12 cellular contexts compared by ENCODE assay signal in genomic region chr9:3473402-3473801, GRCh38. TPM values are rescaled to one million over a fixed set of nuclear protein-coding genes. Genes with fewer than 3 reads are reported as not detected.
DNase-seq lines count a peak whose midpoint lies in the region; ATAC-seq, FAIRE-seq and TF ChIP-seq lines count a peak whose summit lies in the region.
"Had no signal": no experiment of that assay in that cellular context is flagged by ENCODE, and none has a peak within 500 bp of the region (broad histone marks: within the 10 kb centered on the region; RNA-seq: fewer than 3 reads in every experiment).

No MANE protein-coding gene starts in this region.

- peak; percentile 33; the same call in 1 of the 2 replicates for TF ChIP-seq RAD21 in GM12878 (IDR thresholded peaks at IDR 0.05; ENCODE audit: insufficient read depth, low read depth, low read length)

- no peak overlapping the region for H3K4me3 Mint-ChIP-seq in activated CD4-positive, alpha-beta T cell treated with anti-CD3 and anti-CD28 coated beads, Interleukin-2, amount 10 ng/mL, durations not matched to agents 24 days and 14 days
- H3K4me3 Mint-ChIP-seq: neural crest cell had no signal

- no peak for TF ChIP-seq EP300 in GM12878 (IDR thresholded peaks at IDR 0.05; ENCODE audit: borderline replicate concordance in 1 of 2, control insufficient read depth in 1 of 2, low read depth in 2 of 2, low read length in 2 of 2)

- CTCF ChIA-PET in GM12878 (lab: Yijun Ruan, JAX): interaction anchor here (0.5 to 2.9 kb wide), 14 partner anchors 12 to 755 kb away, joined by 3 to 37 read pairs (median 6); partner anchors contain the start of gene RFX3

- no peaks in the 10 kb centered on the region for H3K36me3 ChIP-seq in GM12878 (ENCODE audit: control insufficient read depth in 2 of 2, insufficient read depth in 2 of 2, low read length in 1 of 2)

- no peak for DNase-seq in GM12878 (ENCODE audit: low read depth, low spot score)
- DNase-seq in stimulated activated CD8-positive, alpha-beta memory T cell treated with anti-CD3 and anti-CD28 coated beads, Interleukin-4, amount 100 ng/mL, for 48 hours: no peak
- DNase-seq in activated CD4-positive, CD25-positive, alpha-beta regulatory T cell (lab: John Stamatoyannopoulos, UW): no peak
- DNase-seq in activated CD4-positive, alpha-beta T cell treated with anti-CD3 and anti-CD28 coated beads, Interleukin-2, amount 10 ng/mL, durations not matched to agents 24 days and 14 days: no peak
- no peak for DNase-seq in coronary artery (ENCODE audit: low spot score)
- DNase-seq: C1 segment of cervical spinal cord, NCI-H510A had no signal

- no peaks in the 10 kb centered on the region; the same call in none of the 2 replicates for H3K79me2 ChIP-seq in GM12878 (ENCODE audit: control insufficient read depth, insufficient read depth, low read length)

- POLR2A ChIA-PET in GM12878 (lab: Charles Lee): interaction anchor here (0.8 to 9.3 kb wide), 8 partner anchors 11 to 607 kb away, joined by 3 to 81 read pairs (median 3); partner anchors contain the start of gene RFX3

- H3K27ac ChIP-seq in GM12878 (ENCODE audit: control insufficient read depth, insufficient read depth) (peak overlapping the region; percentile 40), coronary artery (no peak overlapping the region)
- H3K27ac ChIP-seq: epithelial cell of prostate had no signal

- H3K4me2 ChIP-seq in GM12878 (ENCODE audit: control insufficient read depth, insufficient read depth): 0 out of 2 replicates have a peak overlapping the region, but pooled peaks have one; percentile 34

- H3K9me3 Mint-ChIP-seq in activated CD4-positive, alpha-beta T cell treated with anti-CD3 and anti-CD28 coated beads, Interleukin-2, amount 10 ng/mL, durations not matched to agents 24 days and 14 days: no peaks in the 10 kb centered on the region
- H3K9me3 Mint-ChIP-seq: neural crest cell had no signal

- peak; percentile 46 for ATAC-seq in GM19468 (IDR thresholded peaks at IDR 0.05; ENCODE audit: extremely low read depth, unreplicated experiment)
- peak; percentile 37 for ATAC-seq in HG03575 (IDR thresholded peaks at IDR 0.05; ENCODE audit: extremely low read depth, insufficient number of reproducible peaks, low FRiP score, unreplicated experiment)
- peak; percentile 64 for ATAC-seq in GM12878

- in situ Hi-C loops in GM12878 (cut with MboI): loop anchor here (5.0 to 10.0 kb wide), 2 partner anchors 179 to 261 kb away; no protein-coding TSS in a partner anchor

- H3K4me3 ChIP-seq in GM12878: no peak overlapping the region
- H3K4me3 ChIP-seq in coronary artery: no peak overlapping the region

- peak in 1 of 3 experiments; percentile 32; a peak in 1 of 6 replicates for TF ChIP-seq CTCF in GM12878 (IDR thresholded peaks at IDR 0.05 in 2 of 3, conservative IDR thresholded peaks at IDR 0.05 in 1 of 3; ENCODE audit: control insufficient read depth in 2 of 3, extremely low read depth in 1 of 3, insufficient read depth in 1 of 3, low read depth in 3 of 3, low read length in 3 of 3)
- no peak for TF ChIP-seq CTCF in coronary artery (IDR thresholded peaks at IDR 0.05)

- H3K27me3 ChIP-seq in GM12878 (replicated peaks in 1 of 2; ENCODE audit: control insufficient read depth in 2 of 2, insufficient read depth in 2 of 2, low read length in 1 of 2): no peaks in the 10 kb centered on the region

- peaks cover 37% of the 10 kb centered on the region for H3K4me1 ChIP-seq in GM12878 (ENCODE audit: control insufficient read depth, insufficient read depth, low read length)

- no peaks in the 10 kb centered on the region for H4K20me1 ChIP-seq in GM12878 (ENCODE audit: control insufficient read depth, insufficient read depth)

- peaks cover 37% of the 10 kb centered on the region for H3K4me1 Mint-ChIP-seq in activated CD4-positive, alpha-beta T cell treated with anti-CD3 and anti-CD28 coated beads, Interleukin-2, amount 10 ng/mL, durations not matched to agents 24 days and 14 days

- FAIRE-seq in G401.6 (lab: Jason Lieb, UNC): peak; percentile 66
- FAIRE-seq in GM12878 (lab: Jason Lieb, UNC): peak; percentile 59

- no peak overlapping the region for H3K9ac ChIP-seq in GM12878 (ENCODE audit: control insufficient read depth, insufficient read depth, low read length)

- no peak overlapping the region for H2AFZ ChIP-seq in GM12878 (ENCODE audit: control insufficient read depth, low read depth, low read length)

- RAD21 ChIA-PET in GM12878 (lab: Charles Lee; ENCODE audit: unreplicated experiment): interaction anchor here (0.8 to 10.1 kb wide), 19 partner anchors 19 to 253 kb away, joined by 3 to 180 read pairs (median 4); partner anchors contain the start of gene RFX3

- WGBS in GM12878 (ENCODE audit: insufficient coverage, insufficient replicate concordance, low lambda C conversion rate, missing lambda C conversion rate): 49% methylated on average over 1 of the region's 1 CpG

- H3K27me3 Mint-ChIP-seq in activated CD4-positive, alpha-beta T cell treated with anti-CD3 and anti-CD28 coated beads, Interleukin-2, amount 10 ng/mL, durations not matched to agents 24 days and 14 days: no peaks in the 10 kb centered on the region

- intact Hi-C loops in GM12878 (cut with micrococcal nuclease; ENCODE audit: unreplicated experiment): no loop called here
- intact Hi-C loops in activated CD4-positive, alpha-beta T cell treated with anti-CD3 and anti-CD28 coated beads, Interleukin-2, amount 10 ng/mL, durations not matched to agents 24 days and 14 days (cut with micrococcal nuclease): no loop called here

- no TSS peak for BruUV-seq in GM12878 (replicated peaks; lab: Mats Ljungman, UMichigan)

- no peak for TF ChIP-seq POLR2A in GM12878 (IDR thresholded peaks at IDR 0.05; ENCODE audit: low read depth, low read length)

- peaks cover 6% of the 10 kb centered on the region for H3K36me3 Mint-ChIP-seq in activated CD4-positive, alpha-beta T cell treated with anti-CD3 and anti-CD28 coated beads, Interleukin-2, amount 10 ng/mL, durations not matched to agents 24 days and 14 days (ENCODE audit: low read depth)

- H3K27ac Mint-ChIP-seq in activated CD4-positive, alpha-beta T cell treated with anti-CD3 and anti-CD28 coated beads, Interleukin-2, amount 10 ng/mL, durations not matched to agents 24 days and 14 days: no peak overlapping the region

- SMC1A ChIA-PET in GM12878 (lab: Charles Lee; ENCODE audit: uncharacterized antibody, unreplicated experiment): interaction anchor here (0.7 to 9.8 kb wide), 23 partner anchors 9 to 864 kb away, joined by 3 to 131 read pairs (median 4); partner anchors contain the start of genes PUM3 and RFX3

- H3K9me3 ChIP-seq in GM12878 (replicated peaks; ENCODE audit: control insufficient read depth, insufficient read depth, low read length): no peaks in the 10 kb centered on the region; the same call in 2 of the 3 replicates

TF ChIP-seq in GM12878, 131 proteins besides CTCF, POLR2A, EP300 and RAD21:
- TF ChIP-seq SPI1 (IDR thresholded peaks at IDR 0.05; ENCODE audit: borderline replicate concordance, insufficient read depth, low read depth, low read length) (peak; percentile 51; the same call in 1 of the 2 replicates), RUNX3 (IDR thresholded peaks at IDR 0.05; ENCODE audit: low read length) (peak; percentile 16; the same call in 1 of the 2 replicates), TARDBP (IDR thresholded peaks at IDR 0.05; ENCODE audit: borderline replicate concordance) (no peak), IKZF1 (conservative IDR thresholded peaks at IDR 0.05) (no peak), ZNF24 (IDR thresholded peaks at IDR 0.05) (no peak)

RNA-seq across cellular contexts. Expression of gene RFX3, which starts 52.4 kb away (rescaled TPM):
- 84.6 and 85.6 TPM in 2 replicates for total RNA-seq in GM12878 (2013; cell fraction: nucleolus; rRNA removed)
- total RNA-seq in GM12878 (2014; rRNA removed) (3.6 and 4.7 TPM in 2 replicates), GM12878 (2014; rRNA removed; fragmentation: Illumina TruSeq; extraction: Trizol) (6.3 and 6.6 TPM in 2 replicates), GM12878 (2021) (11.9 and 14.8 TPM in 2 replicates)
- 3.3 TPM for polyA plus RNA-seq in GM12878 (2011; ENCODE audit: low read depth)
- polyA plus RNA-seq in GM12878 (2011; rRNA removed) (26.4 and 26.8 TPM in 2 replicates), GM12878 (2014; fragmentation: Illumina TruSeq; extraction: Trizol) (4.8 and 5.6 TPM in 2 replicates), GM12878 (2014; fragmentation: Nextera tagmentation; extraction: Ambion mirVana) (1 to 10 TPM; 1.2 to 1.8 TPM), GM12878 (2014; rRNA removed) (3.2 and 8.2 TPM in 2 replicates), GM12878 (2016; fragmentation: Nextera tagmentation; extraction: Ambion mirVana) (1 to 10 TPM; 7.1 to 8.4 TPM)
- polyA plus RNA-seq in GM12878 (2011; cell fraction: cytosol; rRNA removed): 13.0 and 16.8 TPM in 2 replicates
- 40.3 and 51.1 TPM in 2 replicates for polyA plus RNA-seq in GM12878 (2011; cell fraction: nucleus; rRNA removed)
- 4.3 and 5.8 TPM in 2 replicates for polyA plus RNA-seq in GM12878 (2012)
- 208 and 264 TPM in 2 replicates for polyA minus RNA-seq in GM12878 (2011; rRNA and poly(A)+ RNA removed)
- 25.1 and 33.7 TPM in 2 replicates for polyA minus RNA-seq in GM12878 (2011; cell fraction: cytosol; rRNA and poly(A)+ RNA removed)
- 103 and 216 TPM in 2 replicates for polyA minus RNA-seq in GM12878 (2011; cell fraction: nucleus; rRNA and poly(A)+ RNA removed)
- total RNA-seq in activated CD4-positive, alpha-beta T cell treated with anti-CD3 and anti-CD28 coated beads, Interleukin-2, amount 10 ng/mL, durations not matched to agents 24 days and 14 days: 11.6 and 12.8 TPM in 2 replicates
